ENCODE assay signal across 21 cellular contexts in the genomic region with DNA sequence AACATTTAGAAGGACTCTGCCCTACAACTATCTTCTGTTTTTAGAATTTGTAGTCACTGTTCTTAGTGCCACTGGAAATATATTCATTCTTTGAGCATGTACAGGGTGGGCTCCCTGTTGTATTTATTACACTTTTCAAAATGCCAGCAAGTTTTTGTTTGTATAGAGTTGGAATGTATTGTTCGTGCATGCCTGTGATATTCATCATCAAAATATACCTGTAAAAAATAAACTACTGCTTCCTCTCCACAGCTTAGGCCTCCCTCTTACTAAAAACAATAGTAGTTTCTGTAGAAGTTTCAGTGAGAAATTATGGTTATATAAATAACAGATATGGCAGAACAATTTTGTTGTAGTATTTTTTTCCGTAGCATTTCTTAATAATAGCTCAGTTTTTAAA.
A peak's percentile ranks its signal among the peaks of the same experiment; 100 is the strongest.
DNase-seq lines count a peak whose midpoint lies in the region; ATAC-seq and TF ChIP-seq lines count a peak whose summit lies in the region.
"Had no signal": no experiment of that assay in that cellular context is flagged by ENCODE, and none has a peak within 500 bp of the region (broad histone marks: within the 10 kb centered on the region; RNA-seq: fewer than 3 reads in every experiment).

No MANE protein-coding gene starts in this region.

- H3K27ac Mint-ChIP-seq in CD8-positive, alpha-beta T cell, result peak overlapping the region; percentile 34
- H3K27ac Mint-ChIP-seq in mesothelial cell of epicardium (peak overlapping the region; percentile 8), osteocyte (ENCODE audit: unreplicated experiment) (no peak overlapping the region), type B pancreatic cell (no peak overlapping the region)
- H3K27ac Mint-ChIP-seq: B cell, CD14-positive monocyte had no signal

- no peaks in the 10 kb centered on the region for H3K4me1 ChIP-seq in CD8-positive, alpha-beta T cell (ENCODE audit: insufficient read depth, low read length)
- H3K4me1 ChIP-seq in RWPE2 (ENCODE audit: insufficient read depth, poor library complexity, severe bottlenecking) (peaks cover 9% of the 10 kb centered on the region), colonic mucosa (no peaks in the 10 kb centered on the region)

- H3K4me1 Mint-ChIP-seq in CD8-positive, alpha-beta T cell (ENCODE audit: low read depth), result no peaks in the 10 kb centered on the region
- peaks cover 10% of the 10 kb centered on the region for H3K4me1 Mint-ChIP-seq in mesothelial cell of epicardium
- peaks cover 5% of the 10 kb centered on the region for H3K4me1 Mint-ChIP-seq in osteocyte (ENCODE audit: unreplicated experiment)
- peaks cover 4% of the 10 kb centered on the region for H3K4me1 Mint-ChIP-seq in type B pancreatic cell (ENCODE audit: unreplicated experiment)
- H3K4me1 Mint-ChIP-seq: B cell, CD14-positive monocyte had no signal

- DNase-seq in CD8-positive, alpha-beta T cell, result no peak
- no peak for DNase-seq in RWPE2 (ENCODE audit: low spot score)
- peak; percentile 22 for DNase-seq in epithelial cell of esophagus (ENCODE audit: low read depth)
- DNase-seq in mesothelial cell of epicardium (ENCODE audit: low spot score in 2 of 2, unreplicated experiment in 2 of 2), result no peak
- DNase-seq in colonic mucosa, result no peak
- no peak for DNase-seq in osteocyte (ENCODE audit: extremely low spot score, unreplicated experiment)
- DNase-seq in type B pancreatic cell (ENCODE audit: extremely low spot score, unreplicated experiment), result no peak
- DNase-seq: EL, IMR-90, NCI-H1092 treated with DMSO at 0.1 percent for 48 hours, NCI-H146, NCI-H2029, NCI-H2171, NCI-H345, NCI-H524, SHP77 treated with DMSO at 0.1 percent for 48 hours, SK-N-SH had no signal

- POLR2A ChIA-PET in CD8-positive, alpha-beta T cell (lab: Charles Lee), result no interaction called here

- peaks cover 16% of the 10 kb centered on the region for H3K36me3 Mint-ChIP-seq in CD8-positive, alpha-beta T cell
- H3K36me3 Mint-ChIP-seq in mesothelial cell of epicardium (peaks cover 15% of the 10 kb centered on the region), osteocyte (ENCODE audit: unreplicated experiment) (peaks cover 17% of the 10 kb centered on the region), type B pancreatic cell (peaks cover 14% of the 10 kb centered on the region)

- H3K27me3 ChIP-seq in CD8-positive, alpha-beta T cell (ENCODE audit: insufficient read depth, low read length), result no peaks in the 10 kb centered on the region
- H3K27me3 ChIP-seq in RWPE2 (ENCODE audit: insufficient read depth, poor library complexity, severe bottlenecking) (no peaks in the 10 kb centered on the region), colonic mucosa (no peaks in the 10 kb centered on the region)

- H3K9me3 ChIP-seq in CD8-positive, alpha-beta T cell (ENCODE audit: low read length), result no peaks in the 10 kb centered on the region
- H3K9me3 ChIP-seq in RWPE2 (ENCODE audit: severe bottlenecking) (peaks cover 2% of the 10 kb centered on the region), colonic mucosa (no peaks in the 10 kb centered on the region)
- H3K9me3 ChIP-seq: SK-N-SH had no signal

- no peak overlapping the region for H3K4me3 Mint-ChIP-seq in CD8-positive, alpha-beta T cell
- no peak overlapping the region for H3K4me3 Mint-ChIP-seq in mesothelial cell of epicardium
- H3K4me3 Mint-ChIP-seq in osteocyte (ENCODE audit: unreplicated experiment), result no peak overlapping the region
- no peak overlapping the region for H3K4me3 Mint-ChIP-seq in type B pancreatic cell
- H3K4me3 Mint-ChIP-seq: B cell, CD14-positive monocyte had no signal

- no peaks in the 10 kb centered on the region for H3K27me3 Mint-ChIP-seq in CD8-positive, alpha-beta T cell (ENCODE audit: low read depth)
- H3K27me3 Mint-ChIP-seq in mesothelial cell of epicardium (ENCODE audit: low read depth), result no peaks in the 10 kb centered on the region
- no peaks in the 10 kb centered on the region for H3K27me3 Mint-ChIP-seq in osteocyte (ENCODE audit: unreplicated experiment)
- no peaks in the 10 kb centered on the region for H3K27me3 Mint-ChIP-seq in type B pancreatic cell
- H3K27me3 Mint-ChIP-seq: B cell had no signal

- no peak overlapping the region for H3K4me3 ChIP-seq in CD8-positive, alpha-beta T cell (ENCODE audit: low read depth, low read length)
- H3K4me3 ChIP-seq in RWPE2 (ENCODE audit: severe bottlenecking) (no peak overlapping the region), epithelial cell of esophagus (ENCODE audit: low read length) (no peak overlapping the region), colonic mucosa (no peak overlapping the region)

- intact Hi-C loops in CD8-positive, alpha-beta T cell (cut with DNase I, micrococcal nuclease), result no loop called here
- intact Hi-C loops in colonic mucosa (cut with DNase I), result no loop called here

- no peaks in the 10 kb centered on the region for H3K9me3 Mint-ChIP-seq in CD8-positive, alpha-beta T cell
- H3K9me3 Mint-ChIP-seq in mesothelial cell of epicardium, result peaks cover 4% of the 10 kb centered on the region
- no peaks in the 10 kb centered on the region for H3K9me3 Mint-ChIP-seq in osteocyte (ENCODE audit: unreplicated experiment)
- no peaks in the 10 kb centered on the region for H3K9me3 Mint-ChIP-seq in type B pancreatic cell
- H3K9me3 Mint-ChIP-seq: CD14-positive monocyte had no signal

- H3K9ac ChIP-seq in colonic mucosa (ENCODE audit: low read depth in 2 of 2, low read length in 2 of 2), result no peak overlapping the region
- H3K9ac ChIP-seq: KMS-11, SK-N-SH had no signal

- no peak for ATAC-seq in CD8-positive, alpha-beta T cell
- peak; percentile 92 for ATAC-seq in RWPE2 (ENCODE audit: low read depth)
- ATAC-seq: HCT116 had no signal

- TF ChIP-seq CTCF in CD8-positive, alpha-beta T cell (IDR thresholded peaks at IDR 0.05), result no peak
- no peak for TF ChIP-seq CTCF in RWPE2 (IDR thresholded peaks at IDR 0.05; ENCODE audit: poor library complexity, severe bottlenecking)
- no peak for TF ChIP-seq CTCF in epithelial cell of esophagus (IDR thresholded peaks at IDR 0.05; ENCODE audit: insufficient read depth, low read depth, low read length, missing control alignments)
- no peak for TF ChIP-seq CTCF in mesothelial cell of epicardium (IDR thresholded peaks at IDR 0.05; ENCODE audit: unreplicated experiment)
- TF ChIP-seq CTCF in colonic mucosa (IDR thresholded peaks at IDR 0.05), result no peak
- no peak for TF ChIP-seq CTCF in osteocyte (IDR thresholded peaks at IDR 0.05)
- TF ChIP-seq CTCF in type B pancreatic cell (conservative IDR thresholded peaks at IDR 0.05), result no peak

- H3K36me3 ChIP-seq in CD8-positive, alpha-beta T cell (ENCODE audit: insufficient read depth, low read length), result no peaks in the 10 kb centered on the region
- H3K36me3 ChIP-seq in RWPE2 (ENCODE audit: low read depth), result peaks cover 15% of the 10 kb centered on the region
- no peaks in the 10 kb centered on the region for H3K36me3 ChIP-seq in colonic mucosa

- H3K27ac ChIP-seq in CD8-positive, alpha-beta T cell (ENCODE audit: low read depth, low read length), result no peak overlapping the region
- no peak overlapping the region for H3K27ac ChIP-seq in RWPE2 (ENCODE audit: poor library complexity, severe bottlenecking)
- no peak overlapping the region for H3K27ac ChIP-seq in colonic mucosa
- H3K27ac ChIP-seq: KMS-11 had no signal

- CTCF ChIA-PET in CD8-positive, alpha-beta T cell (lab: Charles Lee), result no interaction called here

Comparison
In these comparisons a context has a peak if more than half of its experiments do, and no peak if none do; other contexts are left out.
1. H3K27ac Mint-ChIP-seq: peak in CD8-positive, alpha-beta T cell (single experiment) and mesothelial cell of epicardium (single experiment); none in osteocyte (single experiment) and type B pancreatic cell (single experiment).